Comparison of ENCODE assay signal across 1 cellular context in genomic region chr12:112116232-112117060, GRCh38.
TF ChIP-seq lines count a peak whose summit lies in the region.

No MANE protein-coding gene starts in this region.

TF ChIP-seq in K562, 482 proteins besides CTCF, POLR2A, EP300 and RAD21 (continued from another document and continues in another):
- TF ChIP-seq ZNF263 (CRISPR knock-in tag; IDR thresholded peaks at IDR 0.05; ENCODE audit: borderline replicate concordance): peak; percentile 87
- no peak for TF ChIP-seq ZNF57 (CRISPR knock-in tag; IDR thresholded peaks at IDR 0.05)
- TF ChIP-seq, protein P1, sequence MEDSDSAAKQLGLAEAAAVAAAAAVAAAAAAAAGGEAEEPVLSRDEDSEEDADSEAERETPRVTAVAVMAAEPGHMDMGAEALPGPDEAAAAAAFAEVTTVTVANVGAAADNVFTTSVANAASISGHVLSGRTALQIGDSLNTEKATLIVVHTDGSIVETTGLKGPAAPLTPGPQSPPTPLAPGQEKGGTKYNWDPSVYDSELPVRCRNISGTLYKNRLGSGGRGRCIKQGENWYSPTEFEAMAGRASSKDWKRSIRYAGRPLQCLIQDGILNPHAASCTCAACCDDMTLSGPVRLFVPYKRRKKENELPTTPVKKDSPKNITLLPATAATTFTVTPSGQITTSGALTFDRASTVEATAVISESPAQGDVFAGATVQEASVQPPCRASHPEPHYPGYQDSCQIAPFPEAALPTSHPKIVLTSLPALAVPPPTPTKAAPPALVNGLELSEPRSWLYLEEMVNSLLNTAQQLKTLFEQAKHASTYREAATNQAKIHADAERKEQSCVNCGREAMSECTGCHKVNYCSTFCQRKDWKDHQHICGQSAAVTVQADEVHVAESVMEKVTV (CRISPR knock-in tag; IDR thresholded peaks at IDR 0.05): no peak
- TF ChIP-seq ZNF561 (CRISPR knock-in tag; conservative IDR thresholded peaks at IDR 0.05): no peak
- TF ChIP-seq, protein P2, sequence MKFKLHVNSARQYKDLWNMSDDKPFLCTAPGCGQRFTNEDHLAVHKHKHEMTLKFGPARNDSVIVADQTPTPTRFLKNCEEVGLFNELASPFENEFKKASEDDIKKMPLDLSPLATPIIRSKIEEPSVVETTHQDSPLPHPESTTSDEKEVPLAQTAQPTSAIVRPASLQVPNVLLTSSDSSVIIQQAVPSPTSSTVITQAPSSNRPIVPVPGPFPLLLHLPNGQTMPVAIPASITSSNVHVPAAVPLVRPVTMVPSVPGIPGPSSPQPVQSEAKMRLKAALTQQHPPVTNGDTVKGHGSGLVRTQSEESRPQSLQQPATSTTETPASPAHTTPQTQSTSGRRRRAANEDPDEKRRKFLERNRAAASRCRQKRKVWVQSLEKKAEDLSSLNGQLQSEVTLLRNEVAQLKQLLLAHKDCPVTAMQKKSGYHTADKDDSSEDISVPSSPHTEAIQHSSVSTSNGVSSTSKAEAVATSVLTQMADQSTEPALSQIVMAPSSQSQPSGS (CRISPR knock-in tag; IDR thresholded peaks at IDR 0.05): no peak
- no peak for TF ChIP-seq SMARCB1 (IDR thresholded peaks at IDR 0.05; ENCODE audit: insufficient read length, low read depth)
- TF ChIP-seq DMBX1 (CRISPR knock-in tag; IDR thresholded peaks at IDR 0.05; ENCODE audit: borderline replicate concordance): peak; percentile 51; the same call in 1 of the 2 replicates
- TF ChIP-seq ZBTB12 (CRISPR knock-in tag; IDR thresholded peaks at IDR 0.05): 0 out of 2 replicates have a peak, but pooled peaks have one; percentile 28
- peak; percentile 93 for TF ChIP-seq TFAP4 (CRISPR knock-in tag; IDR thresholded peaks at IDR 0.05; ENCODE audit: borderline replicate concordance)
- TF ChIP-seq ZNF445 (CRISPR knock-in tag; IDR thresholded peaks at IDR 0.05; ENCODE audit: low read depth): peak; percentile 7; the same call in 1 of the 2 replicates
- 0 out of 4 replicates have a peak, but pooled peaks of 1 of the 2 experiments have one; percentile 67 for TF ChIP-seq BCLAF1 (IDR thresholded peaks at IDR 0.05; ENCODE audit: borderline replicate concordance in 1 of 2, control insufficient read depth in 1 of 2, low read depth in 2 of 2, low read length in 1 of 2)
- TF ChIP-seq TSC22D4 (tag; IDR thresholded peaks at IDR 0.05): no peak
- peak; percentile 30 to 36; a peak in 3 of 4 replicates for TF ChIP-seq KDM1A (IDR thresholded peaks at IDR 0.05)
- peak; percentile 13 to 73; a peak in 1 of 4 replicates for TF ChIP-seq ARNT (IDR thresholded peaks at IDR 0.05)
- TF ChIP-seq, protein P3, sequence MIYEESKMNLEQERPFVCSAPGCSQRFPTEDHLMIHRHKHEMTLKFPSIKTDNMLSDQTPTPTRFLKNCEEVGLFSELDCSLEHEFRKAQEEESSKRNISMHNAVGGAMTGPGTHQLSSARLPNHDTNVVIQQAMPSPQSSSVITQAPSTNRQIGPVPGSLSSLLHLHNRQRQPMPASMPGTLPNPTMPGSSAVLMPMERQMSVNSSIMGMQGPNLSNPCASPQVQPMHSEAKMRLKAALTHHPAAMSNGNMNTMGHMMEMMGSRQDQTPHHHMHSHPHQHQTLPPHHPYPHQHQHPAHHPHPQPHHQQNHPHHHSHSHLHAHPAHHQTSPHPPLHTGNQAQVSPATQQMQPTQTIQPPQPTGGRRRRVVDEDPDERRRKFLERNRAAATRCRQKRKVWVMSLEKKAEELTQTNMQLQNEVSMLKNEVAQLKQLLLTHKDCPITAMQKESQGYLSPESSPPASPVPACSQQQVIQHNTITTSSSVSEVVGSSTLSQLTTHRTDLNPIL (CRISPR knock-in tag; IDR thresholded peaks at IDR 0.05): no peak
- TF ChIP-seq GATAD2A (IDR thresholded peaks at IDR 0.05): no peak
- no peak for TF ChIP-seq CBX8 (IDR thresholded peaks at IDR 0.05; ENCODE audit: borderline replicate concordance, extremely low read depth, low read depth, low read length, poor library complexity, severe bottlenecking)
- peak; percentile 51 to 52 for TF ChIP-seq NRF1 (conservative IDR thresholded peaks at IDR 0.05 in 1 of 2, IDR thresholded peaks at IDR 0.05 in 1 of 2)
- TF ChIP-seq DIDO1 (tag; IDR thresholded peaks at IDR 0.05; ENCODE audit: low read depth): no peak
- TF ChIP-seq CHAMP1 (IDR thresholded peaks at IDR 0.05): 0 out of 2 replicates have a peak, but pooled peaks have one; percentile 21
- TF ChIP-seq DPF2 (IDR thresholded peaks at IDR 0.05): peak; percentile 76
- TF ChIP-seq FOXK1 (CRISPR knock-in tag; IDR thresholded peaks at IDR 0.05; ENCODE audit: borderline replicate concordance): no peak
- peak; percentile 42; the same call in 1 of the 2 replicates for TF ChIP-seq ZFX (CRISPR knock-in tag; IDR thresholded peaks at IDR 0.05)
- peak; percentile 77; the same call in 1 of the 2 replicates for TF ChIP-seq RNF2 (IDR thresholded peaks at IDR 0.05)
- TF ChIP-seq HNRNPL (IDR thresholded peaks at IDR 0.05; ENCODE audit: low read depth, low read length): no peak
- TF ChIP-seq HDGF (IDR thresholded peaks at IDR 0.05): 0 out of 2 replicates have a peak, but pooled peaks have one; percentile 81
- TF ChIP-seq SMAD3 (CRISPR knock-in tag; conservative IDR thresholded peaks at IDR 0.05): no peak
- no peak for TF ChIP-seq PURB (CRISPR knock-in tag; IDR thresholded peaks at IDR 0.05; ENCODE audit: low read depth)
- no peak for TF ChIP-seq RUNX1 (IDR thresholded peaks at IDR 0.05; ENCODE audit: low read depth)
- TF ChIP-seq ZNF707 (CRISPR knock-in tag; conservative IDR thresholded peaks at IDR 0.05): no peak
- TF ChIP-seq IRF9 (tag; IDR thresholded peaks at IDR 0.05): no peak
- peak; percentile 58; the same call in 1 of the 2 replicates for TF ChIP-seq SP1 (CRISPR knock-in tag; IDR thresholded peaks at IDR 0.05)
- no peak for TF ChIP-seq CHCHD3 (CRISPR knock-in tag; IDR thresholded peaks at IDR 0.05)
- no peak for TF ChIP-seq ZNF12 (CRISPR knock-in tag; IDR thresholded peaks at IDR 0.05)
- TF ChIP-seq, protein P4, sequence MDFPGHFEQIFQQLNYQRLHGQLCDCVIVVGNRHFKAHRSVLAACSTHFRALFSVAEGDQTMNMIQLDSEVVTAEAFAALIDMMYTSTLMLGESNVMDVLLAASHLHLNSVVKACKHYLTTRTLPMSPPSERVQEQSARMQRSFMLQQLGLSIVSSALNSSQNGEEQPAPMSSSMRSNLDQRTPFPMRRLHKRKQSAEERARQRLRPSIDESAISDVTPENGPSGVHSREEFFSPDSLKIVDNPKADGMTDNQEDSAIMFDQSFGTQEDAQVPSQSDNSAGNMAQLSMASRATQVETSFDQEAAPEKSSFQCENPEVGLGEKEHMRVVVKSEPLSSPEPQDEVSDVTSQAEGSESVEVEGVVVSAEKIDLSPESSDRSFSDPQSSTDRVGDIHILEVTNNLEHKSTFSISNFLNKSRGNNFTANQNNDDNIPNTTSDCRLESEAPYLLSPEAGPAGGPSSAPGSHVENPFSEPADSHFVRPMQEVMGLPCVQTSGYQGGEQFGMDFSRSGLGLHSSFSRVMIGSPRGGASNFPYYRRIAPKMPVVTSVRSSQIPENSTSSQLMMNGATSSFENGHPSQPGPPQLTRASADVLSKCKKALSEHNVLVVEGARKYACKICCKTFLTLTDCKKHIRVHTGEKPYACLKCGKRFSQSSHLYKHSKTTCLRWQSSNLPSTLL (IDR thresholded peaks at IDR 0.05): no peak
- TF ChIP-seq ZNF77 (CRISPR knock-in tag; IDR thresholded peaks at IDR 0.05): no peak
- no peak for TF ChIP-seq ZNF146 (CRISPR knock-in tag; IDR thresholded peaks at IDR 0.05; ENCODE audit: unreplicated experiment)
- TF ChIP-seq PTBP1 (IDR thresholded peaks at IDR 0.05; ENCODE audit: low read depth, low read length): no peak
- TF ChIP-seq ZKSCAN1 (IDR thresholded peaks at IDR 0.05; ENCODE audit: low read depth, low read length): no peak
- no peak for TF ChIP-seq SIN3A (IDR thresholded peaks at IDR 0.05; ENCODE audit: borderline replicate concordance in 2 of 2, control insufficient read depth in 1 of 2, low read depth in 2 of 2, low read length in 2 of 2)
- TF ChIP-seq POLR2H (tag; IDR thresholded peaks at IDR 0.05; ENCODE audit: low read depth): peak; percentile 58; the same call in 1 of the 2 replicates
- TF ChIP-seq NFYB (IDR thresholded peaks at IDR 0.05; ENCODE audit: extremely low read depth, insufficient read length): no peak
- TF ChIP-seq, protein P5, sequence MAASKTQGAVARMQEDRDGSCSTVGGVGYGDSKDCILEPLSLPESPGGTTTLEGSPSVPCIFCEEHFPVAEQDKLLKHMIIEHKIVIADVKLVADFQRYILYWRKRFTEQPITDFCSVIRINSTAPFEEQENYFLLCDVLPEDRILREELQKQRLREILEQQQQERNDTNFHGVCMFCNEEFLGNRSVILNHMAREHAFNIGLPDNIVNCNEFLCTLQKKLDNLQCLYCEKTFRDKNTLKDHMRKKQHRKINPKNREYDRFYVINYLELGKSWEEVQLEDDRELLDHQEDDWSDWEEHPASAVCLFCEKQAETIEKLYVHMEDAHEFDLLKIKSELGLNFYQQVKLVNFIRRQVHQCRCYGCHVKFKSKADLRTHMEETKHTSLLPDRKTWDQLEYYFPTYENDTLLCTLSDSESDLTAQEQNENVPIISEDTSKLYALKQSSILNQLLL (CRISPR knock-in tag; IDR thresholded peaks at IDR 0.05; ENCODE audit: borderline replicate concordance): no peak
- TF ChIP-seq TAL1 (IDR thresholded peaks at IDR 0.05): peak; percentile 23; the same call in 1 of the 2 replicates
- TF ChIP-seq MAZ (CRISPR knock-in tag; conservative IDR thresholded peaks at IDR 0.05 in 1 of 2, IDR thresholded peaks at IDR 0.05 in 1 of 2): peak; percentile 77 to 79; a peak in 3 of 4 replicates
- peak; percentile 18; the same call in 1 of the 2 replicates for TF ChIP-seq MTA1 (IDR thresholded peaks at IDR 0.05; ENCODE audit: borderline replicate concordance)
- no peak for TF ChIP-seq SAFB2 (IDR thresholded peaks at IDR 0.05; ENCODE audit: borderline replicate concordance, low read depth, low read length, severe bottlenecking)
- TF ChIP-seq NELFE (IDR thresholded peaks at IDR 0.05; ENCODE audit: insufficient read depth, insufficient read length): no peak
